In the genomic region with DNA sequence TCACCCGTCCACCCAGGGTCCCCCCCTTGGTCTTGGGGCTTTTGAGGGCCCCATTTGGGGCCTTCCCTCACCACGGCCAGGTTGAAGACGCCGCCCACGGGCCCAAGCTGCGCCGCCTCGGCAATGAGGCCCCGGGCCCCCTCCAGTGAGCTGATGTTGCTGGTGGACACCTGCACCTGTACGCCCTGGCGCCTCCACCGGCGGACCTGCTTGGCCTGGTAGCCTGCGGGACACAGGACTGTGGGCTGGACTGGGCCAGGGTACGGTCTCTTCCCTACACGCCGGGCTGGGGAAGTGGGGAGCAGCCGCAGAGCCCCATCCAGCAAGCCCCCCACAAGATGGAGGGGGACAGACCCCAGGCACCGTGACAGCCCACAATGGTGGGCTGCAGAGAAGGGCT, we compare ENCODE assay signal across 1 cellular context.
A peak's percentile ranks its signal among the peaks of the same experiment; 100 is the strongest.
TF ChIP-seq lines count a peak whose summit lies in the region.

No MANE protein-coding gene starts in this region.

TF ChIP-seq in K562, 482 proteins besides CTCF, POLR2A, EP300 and RAD21:
- TF ChIP-seq ZNF324 (CRISPR knock-in tag; IDR thresholded peaks at IDR 0.05) (no peak), POLR2G (IDR thresholded peaks at IDR 0.05; ENCODE audit: low read depth, low read length) (peak; percentile 55), RBFOX2 (IDR thresholded peaks at IDR 0.05; ENCODE audit: low read depth, low read length) (peak; percentile 73)
- TF ChIP-seq, protein P1, sequence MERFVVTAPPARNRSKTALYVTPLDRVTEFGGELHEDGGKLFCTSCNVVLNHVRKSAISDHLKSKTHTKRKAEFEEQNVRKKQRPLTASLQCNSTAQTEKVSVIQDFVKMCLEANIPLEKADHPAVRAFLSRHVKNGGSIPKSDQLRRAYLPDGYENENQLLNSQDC (CRISPR knock-in tag; IDR thresholded peaks at IDR 0.05) = no peak
